In genomic region chr2:39874236-39874635, GRCh38 we compare ENCODE assay signal across 23 cellular contexts.
"Had no signal": no experiment of that assay in that cellular context is flagged by ENCODE, and none has a peak within 500 bp of the region (broad histone marks: within the 10 kb centered on the region; RNA-seq: fewer than 3 reads in every experiment).

No MANE protein-coding gene starts in this region.

- H3K9me3 ChIP-seq: MG63, SK-N-SH had no signal

- H3K27me3 ChIP-seq: MG63 had no signal

- H3K4me3 Mint-ChIP-seq: IgD-negative memory B cell had no signal

- H3K27ac ChIP-seq: KMS-11 had no signal

- H3K27ac Mint-ChIP-seq: IgD-negative memory B cell had no signal

- H3K9ac ChIP-seq: KMS-11, SK-N-SH had no signal

- DNase-seq: NCI-H1092, NCI-H1105 treated with DMSO at 0.1 percent for 48 hours, NCI-H1417 treated with DMSO at 0.1 percent for 48 hours, NCI-H146, NCI-H1694 treated with DMSO at 0.1 percent for 48 hours, NCI-H1930, NCI-H2081 treated with DMSO at 0.1 percent for 48 hours, NCI-H2171, NCI-H226, NCI-H446, NCI-H510A, NCI-H524 treated with DMSO at 0.1 percent for 48 hours, NCI-H69, NCI-H774, PC-3, SHP77, SK-N-SH had no signal

- H3K36me3 ChIP-seq: MG63 had no signal

- H3K4me1 Mint-ChIP-seq: IgD-negative memory B cell had no signal

- H3K36me3 Mint-ChIP-seq: IgD-negative memory B cell had no signal

- ATAC-seq: HepG2, K562, Panc1, PC-3 had no signal

- H3K4me2 ChIP-seq: KMS-11, SK-N-SH had no signal

- H3K4me3 ChIP-seq: K562, MG63 had no signal
